23 cellular contexts compared by ENCODE assay signal in the genomic region with DNA sequence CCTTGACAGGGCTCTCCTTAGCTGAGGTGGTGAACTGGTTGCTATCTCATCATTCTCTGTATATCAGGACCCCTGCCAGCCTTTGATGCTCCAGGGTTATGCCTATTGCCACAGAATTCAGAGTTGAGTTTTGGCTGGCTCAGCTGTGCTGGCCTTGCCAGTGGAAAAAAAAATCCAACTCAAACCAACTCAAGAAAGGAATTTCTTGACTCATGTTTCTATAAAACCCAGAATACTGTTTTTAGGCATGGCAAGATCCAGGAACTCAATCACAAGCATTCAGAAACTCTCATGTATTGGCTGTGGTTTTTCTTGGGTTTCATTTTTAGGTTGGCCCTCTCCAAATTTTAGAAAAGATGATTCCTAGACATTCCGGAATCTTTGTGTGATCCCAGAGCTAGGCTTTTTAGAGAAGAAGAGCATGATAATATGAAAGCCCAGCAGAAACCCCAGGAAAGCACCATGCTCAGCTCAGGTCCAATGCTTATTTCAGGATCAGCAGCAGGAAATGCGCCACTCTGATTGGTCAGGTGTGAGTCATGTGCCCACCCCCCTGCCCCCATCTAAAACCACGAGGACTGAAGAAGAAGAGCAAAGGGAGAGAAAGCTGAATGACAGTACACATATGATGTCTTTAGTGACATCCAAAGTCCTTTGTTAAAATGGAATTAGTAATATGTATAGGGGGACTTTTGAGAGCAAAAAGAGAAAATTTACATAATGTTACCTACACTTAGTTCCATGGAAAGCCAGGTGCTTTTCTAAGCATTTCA.
DNase-seq lines count a peak whose midpoint lies in the region; ATAC-seq and TF ChIP-seq lines count a peak whose summit lies in the region.
"Had no signal": no experiment of that assay in that cellular context is flagged by ENCODE, and none has a peak within 500 bp of the region (broad histone marks: within the 10 kb centered on the region; RNA-seq: fewer than 3 reads in every experiment).

No MANE protein-coding gene starts in this region.

- H4K5ac ChIP-seq in H9 (ENCODE audit: insufficient read length, low read depth, low read length): no peak overlapping the region

- no peak overlapping the region for H3K14ac ChIP-seq in H9 (ENCODE audit: insufficient read depth, low read length)

- H3K79me1 ChIP-seq in H9 (ENCODE audit: insufficient read depth, low read depth, low read length, poor library complexity, severe bottlenecking): no peaks in the 10 kb centered on the region

- no peak overlapping the region for H3K9ac ChIP-seq in H9 (ENCODE audit: extremely low read depth, insufficient read length, low read length)
- H3K9ac ChIP-seq: parathyroid adenoma had no signal

- H3K4me1 ChIP-seq in H9 (ENCODE audit: insufficient read depth, low read length): no peaks in the 10 kb centered on the region
- H3K4me1 ChIP-seq: parathyroid adenoma, upper lobe of right lung had no signal

- peak; percentile 25 for ATAC-seq in activated CD8-positive, alpha-beta T cell treated with anti-CD3 and anti-CD28 coated beads for 36 hours
- no peak for ATAC-seq in activated CD8-positive, alpha-beta T cell treated with anti-CD3 and anti-CD28 coated beads, Interleukin-2, amount 10 ng/mL, durations not matched to agents 7 days and 5 days
- no peak for ATAC-seq in GM19463 (IDR thresholded peaks at IDR 0.05; ENCODE audit: unreplicated experiment)
- ATAC-seq: naive thymus-derived CD4-positive, alpha-beta T cell; sciatic nerve; upper lobe of right lung had no signal

- H3K36me3 Mint-ChIP-seq in activated CD8-positive, alpha-beta T cell treated with anti-CD3 and anti-CD28 coated beads for 36 hours (ENCODE audit: low read depth): no peaks in the 10 kb centered on the region
- H3K36me3 Mint-ChIP-seq in activated CD8-positive, alpha-beta T cell treated with anti-CD3 and anti-CD28 coated beads, Interleukin-2, amount 10 ng/mL, durations not matched to agents 7 days and 5 days (ENCODE audit: low read depth): no peaks in the 10 kb centered on the region
- H3K36me3 Mint-ChIP-seq in HFFc6 (ENCODE audit: low read depth) (no peaks in the 10 kb centered on the region), H9 (ENCODE audit: insufficient read depth in 1 of 3, low read depth in 3 of 3) (no peaks in the 10 kb centered on the region), osteocyte (ENCODE audit: unreplicated experiment) (no peaks in the 10 kb centered on the region)
- H3K36me3 Mint-ChIP-seq: naive thymus-derived CD4-positive, alpha-beta T cell had no signal

- H3K4me3 Mint-ChIP-seq in activated CD8-positive, alpha-beta T cell treated with anti-CD3 and anti-CD28 coated beads for 36 hours: no peak overlapping the region
- H3K4me3 Mint-ChIP-seq in activated CD8-positive, alpha-beta T cell treated with anti-CD3 and anti-CD28 coated beads, Interleukin-2, amount 10 ng/mL, durations not matched to agents 7 days and 5 days: no peak overlapping the region
- no peak overlapping the region; the same call in 1 of the 2 replicates for H3K4me3 Mint-ChIP-seq in HFFc6
- H3K4me3 Mint-ChIP-seq in H9: no peak overlapping the region
- no peak overlapping the region for H3K4me3 Mint-ChIP-seq in osteocyte (ENCODE audit: unreplicated experiment)
- H3K4me3 Mint-ChIP-seq: CD4-positive, alpha-beta T cell; endodermal cell; IgD-negative memory B cell; naive thymus-derived CD4-positive, alpha-beta T cell had no signal

- H3K27me3 ChIP-seq in H9 (ENCODE audit: insufficient read depth, low read length): no peaks in the 10 kb centered on the region
- H3K27me3 ChIP-seq: upper lobe of right lung had no signal

- H3K27me3 Mint-ChIP-seq in activated CD8-positive, alpha-beta T cell treated with anti-CD3 and anti-CD28 coated beads for 36 hours: no peaks in the 10 kb centered on the region
- no peaks in the 10 kb centered on the region for H3K27me3 Mint-ChIP-seq in activated CD8-positive, alpha-beta T cell treated with anti-CD3 and anti-CD28 coated beads, Interleukin-2, amount 10 ng/mL, durations not matched to agents 7 days and 5 days (ENCODE audit: low read depth)
- H3K27me3 Mint-ChIP-seq in HFFc6 (ENCODE audit: insufficient read depth) (peaks cover 8% of the 10 kb centered on the region), H9 (ENCODE audit: low read depth) (no peaks in the 10 kb centered on the region), osteocyte (ENCODE audit: unreplicated experiment) (no peaks in the 10 kb centered on the region)

- H3K27ac ChIP-seq in H9 (ENCODE audit: insufficient read length, low read depth, low read length): no peak overlapping the region
- H3K27ac ChIP-seq: parathyroid adenoma, upper lobe of right lung had no signal

- H4K91ac ChIP-seq in H9 (ENCODE audit: insufficient read length, low read depth, low read length): no peak overlapping the region

- WGBS in H9 (ENCODE audit: extremely low coverage, insufficient read length, low lambda C conversion rate): no CpG with 5 or more reads among the region's 3 CpGs

- no peak overlapping the region for H2BK20ac ChIP-seq in H9 (ENCODE audit: low read depth, low read length, poor library complexity, severe bottlenecking)

- H4K8ac ChIP-seq in H9 (replicated peaks; ENCODE audit: insufficient read length, low read depth, low read length): no peak overlapping the region

- no peak overlapping the region for H2AK5ac ChIP-seq in H9 (ENCODE audit: insufficient read length, low read length)

- no peak overlapping the region for H2BK5ac ChIP-seq in H9 (ENCODE audit: insufficient read length, low read length)

- no peaks in the 10 kb centered on the region for H3K23me2 ChIP-seq in H9 (ENCODE audit: insufficient read length, low read depth, low read length, poor library complexity, severe bottlenecking)

- no peak overlapping the region for H3K27ac Mint-ChIP-seq in activated CD8-positive, alpha-beta T cell treated with anti-CD3 and anti-CD28 coated beads for 36 hours
- H3K27ac Mint-ChIP-seq in activated CD8-positive, alpha-beta T cell treated with anti-CD3 and anti-CD28 coated beads, Interleukin-2, amount 10 ng/mL, durations not matched to agents 7 days and 5 days: no peak overlapping the region
- no peak overlapping the region for H3K27ac Mint-ChIP-seq in HFFc6
- no peak overlapping the region for H3K27ac Mint-ChIP-seq in H9
- no peak overlapping the region for H3K27ac Mint-ChIP-seq in osteocyte (ENCODE audit: unreplicated experiment)
- H3K27ac Mint-ChIP-seq: CD4-positive, alpha-beta T cell; endodermal cell; IgD-negative memory B cell; naive thymus-derived CD4-positive, alpha-beta T cell had no signal

- no peak overlapping the region for H2BK12ac ChIP-seq in H9 (ENCODE audit: insufficient read length, low read depth, low read length)

- H2BK120ac ChIP-seq in H9 (ENCODE audit: low read depth, low read length, poor library complexity, severe bottlenecking): no peak overlapping the region

- H2AFZ ChIP-seq in H9 (ENCODE audit: low read length): no peak overlapping the region
- H2AFZ ChIP-seq: parathyroid adenoma had no signal

- no peak for TF ChIP-seq CTCF in activated CD8-positive, alpha-beta T cell treated with anti-CD3 and anti-CD28 coated beads for 36 hours (IDR thresholded peaks at IDR 0.05)
- TF ChIP-seq CTCF in HFFc6 (IDR thresholded peaks at IDR 0.05): no peak
- no peak for TF ChIP-seq CTCF in H9 (conservative IDR thresholded peaks at IDR 0.05)
- TF ChIP-seq CTCF in osteocyte (IDR thresholded peaks at IDR 0.05): no peak

- no peak overlapping the region for H3K4me2 ChIP-seq in H9 (ENCODE audit: insufficient read depth, insufficient read length, low read length)

- H3K23ac ChIP-seq in H9 (ENCODE audit: insufficient read length, low read depth, low read length): no peak overlapping the region

- POLR2A ChIA-PET in activated CD8-positive, alpha-beta T cell treated with anti-CD3 and anti-CD28 coated beads for 36 hours (lab: Charles Lee): no interaction called here
- POLR2A ChIA-PET in activated CD8-positive, alpha-beta T cell treated with anti-CD3 and anti-CD28 coated beads, Interleukin-2, amount 10 ng/mL, durations not matched to agents 7 days and 5 days (lab: Charles Lee): no interaction called here

- H2BK15ac ChIP-seq in H9 (ENCODE audit: low read depth, low read length): no peak overlapping the region

- no peaks in the 10 kb centered on the region for H3K9me3 Mint-ChIP-seq in activated CD8-positive, alpha-beta T cell treated with anti-CD3 and anti-CD28 coated beads for 36 hours
- H3K9me3 Mint-ChIP-seq in activated CD8-positive, alpha-beta T cell treated with anti-CD3 and anti-CD28 coated beads, Interleukin-2, amount 10 ng/mL, durations not matched to agents 7 days and 5 days (ENCODE audit: insufficient read depth): no peaks in the 10 kb centered on the region
- H3K9me3 Mint-ChIP-seq in HFFc6 (no peaks in the 10 kb centered on the region), H9 (no peaks in the 10 kb centered on the region; a peak in 1 of 5 replicates), osteocyte (ENCODE audit: unreplicated experiment) (no peaks in the 10 kb centered on the region)
- H3K9me3 Mint-ChIP-seq: CD4-positive, alpha-beta T cell; endodermal cell; IgD-negative memory B cell; naive thymus-derived CD4-positive, alpha-beta T cell had no signal

- DNase-seq in activated CD8-positive, alpha-beta T cell treated with anti-CD3 and anti-CD28 coated beads for 36 hours: peak; percentile 51
- no peak for DNase-seq in activated CD8-positive, alpha-beta T cell treated with anti-CD3 and anti-CD28 coated beads, Interleukin-2, amount 10 ng/mL, durations not matched to agents 7 days and 5 days
- DNase-seq in HFFc6 (peak; percentile 13), astrocyte of the hippocampus (ENCODE audit: low read depth, low spot score) (peak; percentile 49), H9 (no peak), osteocyte (ENCODE audit: extremely low spot score, unreplicated experiment) (no peak)
- peak in 2 of 3 donors; percentile 12 to 54 for DNase-seq in stimulated activated CD4-positive, alpha-beta T cell treated with anti-CD3 and anti-CD28 coated beads, TNF-alpha, amount 100 ng/mL, for 48 hours (ENCODE audit: low read depth in 3 of 3)
- DNase-seq: anterior cingulate cortex; CD4-positive, alpha-beta T cell; DMS53; endodermal cell; foreskin fibroblast; hippocampal formation; islet precursor cell; mammary epithelial cell; naive thymus-derived CD4-positive, alpha-beta T cell; NCI-H1930; NCI-H446 treated with DMSO at 0.1 percent for 48 hours; upper lobe of right lung had no signal

- H3K4me1 Mint-ChIP-seq in activated CD8-positive, alpha-beta T cell treated with anti-CD3 and anti-CD28 coated beads for 36 hours (ENCODE audit: low read depth): peaks cover 22% of the 10 kb centered on the region
- H3K4me1 Mint-ChIP-seq in activated CD8-positive, alpha-beta T cell treated with anti-CD3 and anti-CD28 coated beads, Interleukin-2, amount 10 ng/mL, durations not matched to agents 7 days and 5 days (ENCODE audit: low read depth): peaks cover 3% of the 10 kb centered on the region
- H3K4me1 Mint-ChIP-seq in HFFc6 (ENCODE audit: low read depth) (peaks cover 34% of the 10 kb centered on the region), H9 (peaks cover 8 to 11% of the 10 kb centered on the region in 2 experiments), osteocyte (ENCODE audit: unreplicated experiment) (peaks cover 7% of the 10 kb centered on the region)

- no peak overlapping the region for H3T11ph ChIP-seq in H9 (ENCODE audit: low read length)

- H3K9me3 ChIP-seq in H9 (ENCODE audit: control insufficient read depth, low read depth, low read length): no peaks in the 10 kb centered on the region
- H3K9me3 ChIP-seq: upper lobe of right lung had no signal

- no peak overlapping the region for H3K4ac ChIP-seq in H9 (ENCODE audit: low read depth, low read length)

- intact Hi-C loops in activated CD8-positive, alpha-beta T cell treated with anti-CD3 and anti-CD28 coated beads for 36 hours (cut with micrococcal nuclease): loop anchor here (10.0 kb wide), 1 partner anchor 115 kb away; no protein-coding TSS in a partner anchor

- no peaks in the 10 kb centered on the region for H4K20me1 ChIP-seq in H9 (ENCODE audit: control insufficient read depth, insufficient read depth, insufficient read length)

- H3K56ac ChIP-seq in H9 (ENCODE audit: insufficient read length, low read depth, low read length): no peak overlapping the region

- no peaks in the 10 kb centered on the region for H3K79me2 ChIP-seq in H9 (ENCODE audit: insufficient read depth, low read length)
- H3K79me2 ChIP-seq: parathyroid adenoma had no signal

- CTCF ChIA-PET in activated CD8-positive, alpha-beta T cell treated with anti-CD3 and anti-CD28 coated beads for 36 hours (lab: Charles Lee): interaction anchor here (0.7 to 0.8 kb wide), 2 partner anchors 186 to 1142 kb away, joined by 3 to 4 read pairs; no protein-coding TSS in a partner anchor
- CTCF ChIA-PET in activated CD8-positive, alpha-beta T cell treated with anti-CD3 and anti-CD28 coated beads, Interleukin-2, amount 10 ng/mL, durations not matched to agents 7 days and 5 days (lab: Charles Lee): interaction anchor here (1.4 kb wide), 1 partner anchor 186 kb away, joined by 3 read pairs; no protein-coding TSS in a partner anchor

- H3K18ac ChIP-seq in H9 (ENCODE audit: insufficient read length, low read depth, low read length): no peak overlapping the region

Comparison
In these comparisons a context has a peak if more than half of its experiments do, and no peak if none do; other contexts are left out.
1. DNase-seq: peak in activated CD8-positive, alpha-beta T cell treated with anti-CD3 and anti-CD28 coated beads for 36 hours (single experiment), HFFc6 (single experiment), astrocyte of the hippocampus (single experiment) and stimulated activated CD4-positive, alpha-beta T cell treated with anti-CD3 and anti-CD28 coated beads, TNF-alpha, amount 100 ng/mL, for 48 hours (2 of 3); none in activated CD8-positive, alpha-beta T cell treated with anti-CD3 and anti-CD28 coated beads, Interleukin-2, amount 10 ng/mL, durations not matched to agents 7 days and 5 days (single experiment), H9 (single experiment) and osteocyte (single experiment).